ENCODE assay signal across 8 cellular contexts in the genomic region with DNA sequence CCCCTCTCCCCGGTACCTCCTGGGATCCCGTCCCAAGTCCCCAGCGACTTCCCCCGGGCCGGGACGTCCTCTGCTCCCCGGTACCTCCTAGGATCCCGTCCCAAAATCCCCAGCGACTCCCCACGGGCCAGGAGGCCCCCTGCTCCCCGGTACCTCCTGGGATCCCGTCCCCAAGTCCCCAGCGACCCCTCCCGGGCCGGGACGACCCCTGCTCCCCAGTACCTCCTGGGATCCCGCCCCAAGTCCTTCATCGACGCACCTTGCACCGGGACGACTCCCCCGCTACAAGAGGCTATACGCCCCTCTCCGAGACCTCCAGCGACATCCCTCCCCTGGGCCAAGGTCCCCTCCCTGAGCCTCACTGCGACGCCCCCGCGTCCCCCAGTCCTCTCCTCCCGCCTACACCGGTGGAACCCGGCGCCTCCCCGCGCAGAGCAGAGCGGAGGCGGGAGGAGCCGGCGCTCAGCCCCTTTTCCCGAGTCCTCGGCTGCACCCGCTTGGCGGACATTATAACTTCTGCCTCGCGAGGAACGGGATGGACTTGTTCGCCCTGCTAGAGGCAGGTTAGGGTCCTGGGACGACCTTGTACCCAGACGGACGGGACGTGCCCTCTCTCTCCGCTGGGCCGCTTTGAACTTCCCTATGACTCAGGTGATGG. TPM values are rescaled to one million over a fixed set of nuclear protein-coding genes. Genes with fewer than 3 reads are reported as not detected.
DNase-seq lines count a peak whose midpoint lies in the region; ATAC-seq, FAIRE-seq and TF ChIP-seq lines count a peak whose summit lies in the region.

No MANE protein-coding gene starts in this region.

- H3K36me3 ChIP-seq in GM12878 (ENCODE audit: control insufficient read depth in 2 of 2, insufficient read depth in 2 of 2, low read length in 1 of 2) = no peaks in the 10 kb centered on the region
- no peaks in the 10 kb centered on the region for H3K36me3 ChIP-seq in smooth muscle cell (ENCODE audit: low read depth)

- TF ChIP-seq RAD21 in GM12878 (IDR thresholded peaks at IDR 0.05; ENCODE audit: insufficient read depth, low read depth, low read length) = no peak

- no peak for FAIRE-seq in GM12878 (lab: Jason Lieb, UNC)

- H3F3A ChIP-seq in smooth muscle cell (ENCODE audit: low read depth) = no peaks in the 10 kb centered on the region

- no peaks in the 10 kb centered on the region for H3K9me3 ChIP-seq in GM12878 (replicated peaks; ENCODE audit: control insufficient read depth, insufficient read depth, low read length)
- no peaks in the 10 kb centered on the region for H3K9me3 ChIP-seq in smooth muscle cell (replicated peaks; ENCODE audit: low read depth)

- no peak for TF ChIP-seq EP300 in GM12878 (IDR thresholded peaks at IDR 0.05; ENCODE audit: borderline replicate concordance in 1 of 2, control insufficient read depth in 1 of 2, low read depth in 2 of 2, low read length in 2 of 2)

- no peak overlapping the region; the same call in 1 of the 2 replicates for H2AFZ ChIP-seq in GM12878 (ENCODE audit: control insufficient read depth, low read depth, low read length)
- H2AFZ ChIP-seq in smooth muscle cell (ENCODE audit: low read depth) = peak overlapping the region; percentile 92

- DNase-seq in AG08396 (ENCODE audit: low spot score) (peak; percentile 46), GM12878 (ENCODE audit: low read depth, low spot score) (no peak), iPS-NIHi11 (ENCODE audit: low spot score) (peak; percentile 66), smooth muscle cell (lab: John Stamatoyannopoulos, UW; ENCODE audit: unreplicated experiment) (peak; percentile 4), mesenteric fat pad (ENCODE audit: low spot score) (no peak), A172 (ENCODE audit: low spot score) (no peak)
- no peak for DNase-seq in Jurkat, Clone E6-1 (ENCODE audit: low read depth, low spot score)

- H3K79me2 ChIP-seq in GM12878 (ENCODE audit: control insufficient read depth, insufficient read depth, low read length) (no peaks in the 10 kb centered on the region), smooth muscle cell (ENCODE audit: low read depth) (no peaks in the 10 kb centered on the region)

- POLR2A ChIA-PET in GM12878 (lab: Charles Lee) = interaction anchor here (1.3 to 2.2 kb wide), 2 partner anchors 8 to 59 kb away, joined by 3 to 6 read pairs; no protein-coding TSS in a partner anchor

- CTCF ChIA-PET in GM12878 (lab: Yijun Ruan, JAX) = interaction anchor here (2.9 kb wide), 1 partner anchor 80 kb away, joined by 10 read pairs; no protein-coding TSS in a partner anchor

- H3K27ac ChIP-seq in GM12878 (ENCODE audit: control insufficient read depth, insufficient read depth) (no peak overlapping the region), smooth muscle cell (ENCODE audit: low read depth) (no peak overlapping the region)

- in situ Hi-C loops in GM12878 (cut with MboI) = no loop called here

- BruUV-seq in GM12878 (replicated peaks; lab: Mats Ljungman, UMichigan) = no TSS peak

- 43% methylated on average over 49 of the region's 53 CpGs for WGBS in GM12878 (ENCODE audit: insufficient coverage, insufficient replicate concordance, low lambda C conversion rate, missing lambda C conversion rate)
- whole genome bisulfite sequencing in smooth muscle cell (ENCODE audit: low lambda C conversion rate) = 5% methylated on average over 23 of the region's 53 CpGs

- SMC1A ChIA-PET in GM12878 (lab: Charles Lee; ENCODE audit: uncharacterized antibody, unreplicated experiment) = interaction anchor here (1.5 kb wide), 1 partner anchor 9 kb away, joined by 5 read pairs; no protein-coding TSS in a partner anchor

- intact Hi-C loops in GM12878 (cut with micrococcal nuclease; ENCODE audit: unreplicated experiment) = no loop called here

- H3K4me3 ChIP-seq in Jurkat, Clone E6-1 (ENCODE audit: low read length) = peak overlapping the region; percentile 66
- H3K4me3 ChIP-seq in GM12878 = peak overlapping the region; percentile 44; the same call in 1 of the 2 replicates
- H3K4me3 ChIP-seq in smooth muscle cell = peak overlapping the region; percentile 72

- no peaks in the 10 kb centered on the region for H4K20me1 ChIP-seq in GM12878 (ENCODE audit: control insufficient read depth, insufficient read depth)
- H4K20me1 ChIP-seq in smooth muscle cell (ENCODE audit: low read depth) = no peaks in the 10 kb centered on the region

- H3K4me2 ChIP-seq in GM12878 (ENCODE audit: control insufficient read depth, insufficient read depth) (peak overlapping the region; percentile 76), smooth muscle cell (peak overlapping the region; percentile 95)

- no peak for TF ChIP-seq POLR2A in GM12878 (IDR thresholded peaks at IDR 0.05; ENCODE audit: low read depth, low read length)

- RAD21 ChIA-PET in GM12878 (lab: Charles Lee; ENCODE audit: unreplicated experiment) = no interaction called here

- H3K4me1 ChIP-seq in GM12878 (ENCODE audit: control insufficient read depth, insufficient read depth, low read length) (no peaks in the 10 kb centered on the region; the same call in 1 of the 2 replicates), smooth muscle cell (ENCODE audit: low read depth) (peaks cover 14% of the 10 kb centered on the region)

- TF ChIP-seq CTCF in GM12878 (IDR thresholded peaks at IDR 0.05 in 2 of 3, conservative IDR thresholded peaks at IDR 0.05 in 1 of 3; ENCODE audit: control insufficient read depth in 2 of 3, extremely low read depth in 1 of 3, insufficient read depth in 1 of 3, low read depth in 3 of 3, low read length in 3 of 3) (no peak), smooth muscle cell (IDR thresholded peaks at IDR 0.05; ENCODE audit: borderline replicate concordance, insufficient read depth, poor library complexity, severe bottlenecking) (no peak)

- H3K27me3 ChIP-seq in GM12878 (replicated peaks in 1 of 2; ENCODE audit: control insufficient read depth in 2 of 2, insufficient read depth in 2 of 2, low read length in 1 of 2) (peaks cover 5 to 15% of the 10 kb centered on the region in 2 experiments), smooth muscle cell (ENCODE audit: low read depth) (peaks cover 26% of the 10 kb centered on the region)

- ATAC-seq in GM12878 (peak; percentile 17; the same call in 2 of the 3 replicates), HG02588 (IDR thresholded peaks at IDR 0.05; ENCODE audit: unreplicated experiment) (no peak)

- H3K9ac ChIP-seq in GM12878 (ENCODE audit: control insufficient read depth, insufficient read depth, low read length) (no peak overlapping the region), smooth muscle cell (ENCODE audit: low read depth) (no peak overlapping the region)

TF ChIP-seq in GM12878, 131 proteins besides CTCF, POLR2A, EP300 and RAD21 (continues in another document):
- TF ChIP-seq POU2F2 (IDR thresholded peaks at IDR 0.05; ENCODE audit: borderline replicate concordance, low read depth, low read length) (no peak), PML (IDR thresholded peaks at IDR 0.05; ENCODE audit: low read length) (no peak), IKZF2 (IDR thresholded peaks at IDR 0.05) (peak in 1 of 2 experiments; percentile 20; a peak in 1 of 4 replicates), ASH2L (IDR thresholded peaks at IDR 0.05; ENCODE audit: borderline replicate concordance, low read depth) (no peak), SP1 (IDR thresholded peaks at IDR 0.05; ENCODE audit: low read depth, low read length) (no peak), EGR1 (IDR thresholded peaks at IDR 0.05; ENCODE audit: borderline replicate concordance in 1 of 2, low read depth in 2 of 2, low read length in 2 of 2) (peak in 1 of 2 experiments; percentile 43; a peak in 1 of 3 replicates)

RNA-seq across cellular contexts. Expression of a gene that starts 0.9 kb away (rescaled TPM):
- polyA plus RNA-seq in Jurkat, Clone E6-1 (2012; ENCODE audit: insufficient read depth, insufficient read length) = 18.4 TPM
- total RNA-seq in GM12878 (2013; cell fraction: nucleolus; rRNA removed) = 1.3 TPM in 2 replicates
- 0.17 and 0.27 TPM in 2 replicates for total RNA-seq in GM12878 (2014; rRNA removed)
- 0.13 and 0.14 TPM in 2 replicates for total RNA-seq in GM12878 (2014; rRNA removed; fragmentation: Illumina TruSeq; extraction: Trizol)
- total RNA-seq in GM12878 (2021) = 0.40 and 0.46 TPM in 2 replicates
- 0.21 TPM for polyA plus RNA-seq in GM12878 (2011; ENCODE audit: low read depth)
- polyA plus RNA-seq in GM12878 (2011; rRNA removed) = 1.8 and 2.5 TPM in 2 replicates
- 3.0 and 3.5 TPM in 2 replicates for polyA plus RNA-seq in GM12878 (2011; cell fraction: cytosol; rRNA removed)
- 1.2 and 2.0 TPM in 2 replicates for polyA plus RNA-seq in GM12878 (2011; cell fraction: nucleus; rRNA removed)
- 0.27 and 0.47 TPM in 2 replicates for polyA plus RNA-seq in GM12878 (2012)
- 0.05 and 0.59 TPM in 2 replicates for polyA plus RNA-seq in GM12878 (2014; fragmentation: Illumina TruSeq; extraction: Trizol)
- polyA plus RNA-seq in GM12878 (2014; fragmentation: Nextera tagmentation; extraction: Ambion mirVana) = under 1 TPM; 0.10 to 0.11 TPM
- 0.37 and 0.74 TPM in 2 replicates for polyA plus RNA-seq in GM12878 (2014; rRNA removed)
- under 1 TPM in 1 of 2 experiments, not detected in 1; 0.20 TPM for polyA plus RNA-seq in GM12878 (2016; fragmentation: Nextera tagmentation; extraction: Ambion mirVana)
- 4.3 and 5.2 TPM in 2 replicates for polyA minus RNA-seq in GM12878 (2011; rRNA and poly(A)+ RNA removed)
- 1.9 and 2.7 TPM in 2 replicates for polyA minus RNA-seq in GM12878 (2011; cell fraction: cytosol; rRNA and poly(A)+ RNA removed)
- 1.2 and 2.2 TPM in 2 replicates for polyA minus RNA-seq in GM12878 (2011; cell fraction: nucleus; rRNA and poly(A)+ RNA removed)
- 6.8 and 7.8 TPM in 2 replicates for total RNA-seq in smooth muscle cell
- polyA plus RNA-seq in smooth muscle cell = 6.0 and 9.9 TPM in 2 replicates
- 10.6 TPM for total RNA-seq in mesenteric fat pad
- 2.0 and 2.1 TPM in 2 replicates for total RNA-seq in A172 (2014; rRNA removed; shearing (Covaris generic))

RNA-seq across cellular contexts. Expression of a gene that starts 12.1 kb away (rescaled TPM):
- polyA plus RNA-seq in Jurkat, Clone E6-1 (2012; ENCODE audit: insufficient read depth, insufficient read length) = not detected
- total RNA-seq in GM12878 (2013; cell fraction: nucleolus; rRNA removed) = not detected in 2 replicates
- total RNA-seq in GM12878 (2014; rRNA removed) (not detected in 2 replicates), GM12878 (2014; rRNA removed; fragmentation: Illumina TruSeq; extraction: Trizol) (not detected in 2 replicates), GM12878 (2021) (not detected in 2 replicates), smooth muscle cell (not detected in 2 replicates), mesenteric fat pad (not detected)
- polyA plus RNA-seq in GM12878 (2011; ENCODE audit: low read depth) = not detected
- polyA plus RNA-seq in GM12878 (2011; rRNA removed) (not detected in 2 replicates), GM12878 (2014; fragmentation: Illumina TruSeq; extraction: Trizol) (not detected in 2 replicates), GM12878 (2014; fragmentation: Nextera tagmentation; extraction: Ambion mirVana) (not detected), GM12878 (2014; rRNA removed) (not detected in 2 replicates), GM12878 (2016; fragmentation: Nextera tagmentation; extraction: Ambion mirVana) (not detected), smooth muscle cell (not detected in 2 replicates)
- 0.06 TPM in 1 of 2 replicates, not detected in the other for polyA plus RNA-seq in GM12878 (2011; cell fraction: cytosol; rRNA removed)
- polyA plus RNA-seq in GM12878 (2011; cell fraction: nucleus; rRNA removed) = not detected in 2 replicates
- polyA plus RNA-seq in GM12878 (2012) = not detected in 2 replicates
- polyA minus RNA-seq in GM12878 (2011; rRNA and poly(A)+ RNA removed) = not detected in 2 replicates
- not detected in 2 replicates for polyA minus RNA-seq in GM12878 (2011; cell fraction: cytosol; rRNA and poly(A)+ RNA removed)
- not detected in 2 replicates for polyA minus RNA-seq in GM12878 (2011; cell fraction: nucleus; rRNA and poly(A)+ RNA removed)
- total RNA-seq in A172 (2014; rRNA removed; shearing (Covaris generic)) = not detected in 2 replicates

Comparison
In these comparisons a context has a peak if more than half of its experiments do, and no peak if none do; other contexts are left out.
1. DNase-seq: peak in AG08396 (single experiment), iPS-NIHi11 (single experiment) and smooth muscle cell (single experiment); none in Jurkat, Clone E6-1 (single experiment), GM12878 (single experiment), mesenteric fat pad (single experiment) and A172 (single experiment).
2. Peak in every context shown above with its lines, with median percentiles within 50 percentile points of each other: H3K4me3 ChIP-seq.